In the genomic region with DNA sequence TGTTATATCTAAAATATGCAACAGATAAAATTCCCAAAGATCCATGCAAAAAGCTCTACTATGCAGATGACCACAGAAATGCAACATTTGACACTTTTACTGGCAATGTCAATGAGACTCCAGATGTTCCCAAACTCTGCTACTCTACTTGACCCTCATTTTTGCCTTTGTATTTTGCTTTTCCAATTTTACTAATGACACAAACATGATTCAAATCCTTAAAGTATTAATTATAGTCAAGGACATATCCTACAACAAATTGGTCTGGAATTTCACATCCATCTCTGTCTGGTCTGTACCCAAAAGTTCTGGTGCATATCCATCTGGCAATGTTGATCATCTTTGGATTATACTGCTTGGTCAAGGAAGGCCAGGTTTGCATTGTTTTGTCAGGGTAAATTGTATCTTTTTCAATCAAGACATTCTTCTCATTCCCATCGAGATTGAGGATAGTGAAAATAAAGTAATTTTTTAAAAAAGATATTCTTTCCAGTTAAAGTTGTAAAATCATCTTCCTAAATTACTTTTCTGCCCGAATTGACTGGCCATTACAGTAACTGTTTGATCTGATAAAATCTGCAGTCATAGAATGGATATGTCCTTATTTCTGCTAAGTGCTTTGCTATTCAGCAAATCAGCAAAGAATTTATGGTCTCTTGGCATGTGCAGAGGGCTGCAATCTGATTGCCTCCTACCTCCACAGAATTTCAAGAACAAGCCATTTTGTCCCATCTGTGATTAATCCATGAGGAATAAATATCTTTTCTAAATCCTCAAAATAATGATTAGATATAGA, we compare ENCODE assay signal across 22 cellular contexts.
DNase-seq lines count a peak whose midpoint lies in the region; ATAC-seq, FAIRE-seq and TF ChIP-seq lines count a peak whose summit lies in the region.
"Had no signal": no experiment of that assay in that cellular context is flagged by ENCODE, and none has a peak within 500 bp of the region (broad histone marks: within the 10 kb centered on the region; RNA-seq: fewer than 3 reads in every experiment).

No MANE protein-coding gene starts in this region.

- no peak overlapping the region for H2BK15ac ChIP-seq in H1 (ENCODE audit: low read length)

- TF ChIP-seq POLR2A in H1 (IDR thresholded peaks at IDR 0.05; ENCODE audit: control extremely low read depth in 1 of 2, low read depth in 2 of 2, low read length in 2 of 2): no peak

- H3K4me3 ChIP-seq in AG10803 (ENCODE audit: low read length) (no peak overlapping the region), H1 (ENCODE audit: extremely low read depth in 1 of 4, insufficient read depth in 2 of 4, low read depth in 3 of 4, low read length in 4 of 4) (no peak overlapping the region), fibroblast of the aortic adventitia (ENCODE audit: low read depth, low read length) (no peak overlapping the region), colonic mucosa (no peak overlapping the region)
- H3K4me3 ChIP-seq: BLaER1 had no signal

- DNase-seq in AG10803 (ENCODE audit: low read depth) (peak; percentile 43), SK-N-DZ (ENCODE audit: low spot score) (peak; percentile 18), H1 (ENCODE audit: low read depth in 1 of 2, low spot score in 2 of 2) (no peak), fibroblast of the aortic adventitia (ENCODE audit: low read depth) (peak; percentile 31), T-helper 17 cell (no peak), RWPE1 (ENCODE audit: low spot score) (no peak), colonic mucosa (no peak)
- DNase-seq: Caco-2; CD4-positive, CD25-positive, alpha-beta regulatory T cell; CD8-positive, alpha-beta T cell; DMS 273 treated with DMSO at 0.1 percent for 48 hours; DMS53; DMS79 treated with DMSO at 0.1 percent for 48 hours; GF-D8; GOT3; H7; HCEC 1CT had no signal

- H2AK5ac ChIP-seq in H1 (ENCODE audit: low read depth, low read length): no peak overlapping the region

- no peak overlapping the region for H2BK12ac ChIP-seq in H1 (ENCODE audit: low read depth, low read length)

- H3K9ac ChIP-seq in H1 (replicated peaks in 1 of 4; ENCODE audit: extremely low read depth in 1 of 4, low read depth in 3 of 4, low read length in 3 of 4): no peak overlapping the region
- H3K9ac ChIP-seq in colonic mucosa (ENCODE audit: low read depth in 2 of 2, low read length in 2 of 2): no peak overlapping the region
- H3K9ac ChIP-seq: BLaER1 had no signal

- CTCF ChIA-PET in H1 (lab: Charles Lee; ENCODE audit: partially characterized antibody) (interaction anchor here (0.7 to 1.2 kb wide), 2 partner anchors 16 kb away, joined by 3 to 4 read pairs; no protein-coding TSS in a partner anchor), RWPE1 (lab: Yijun Ruan, JAX) (no interaction called here)

- H3K4me2 ChIP-seq in H1 (ENCODE audit: insufficient read depth in 1 of 2, low read depth in 2 of 2, low read length in 2 of 2): no peak overlapping the region
- H3K4me2 ChIP-seq: BLaER1 had no signal

- H4K91ac ChIP-seq in H1 (replicated peaks; ENCODE audit: insufficient read length, low read length): no peak overlapping the region

- ATAC-seq in T-helper 17 cell: no peak
- ATAC-seq: CD8-positive, alpha-beta T cell had no signal

- no peak overlapping the region for H3K18ac ChIP-seq in H1 (ENCODE audit: extremely low read depth, low read length)

- no peaks in the 10 kb centered on the region for H3K79me2 ChIP-seq in H1 (ENCODE audit: control insufficient read depth in 1 of 2, insufficient read depth in 2 of 2, low read length in 2 of 2)

- H3K9me3 ChIP-seq in H1 (ENCODE audit: insufficient read depth in 2 of 2, low read depth in 1 of 2, low read length in 1 of 2): no peaks in the 10 kb centered on the region
- no peaks in the 10 kb centered on the region for H3K9me3 ChIP-seq in T-helper 17 cell (ENCODE audit: control insufficient read depth, low read length, poor library complexity, severe bottlenecking)
- no peaks in the 10 kb centered on the region for H3K9me3 ChIP-seq in colonic mucosa
- H3K9me3 ChIP-seq: BLaER1, Caco-2 had no signal

- no peaks in the 10 kb centered on the region for H3K27me3 Mint-ChIP-seq in T-helper 17 cell
- H3K27me3 Mint-ChIP-seq: B cell had no signal

- H3K79me1 ChIP-seq in H1 (ENCODE audit: low read depth, low read length): no peaks in the 10 kb centered on the region

- H3K23ac ChIP-seq in H1 (ENCODE audit: insufficient read length): no peak overlapping the region

- WGBS in H1 (ENCODE audit: extremely low coverage in 1 of 2, insufficient coverage in 1 of 2, insufficient read length in 1 of 2, insufficient replicate concordance in 2 of 2, low coverage in 1 of 2, low lambda C conversion rate in 2 of 2, missing lambda C conversion rate in 1 of 2), 2 experiments: 81% methylated on average over 2 of the region's 2 CpGs; no CpG with 5 or more reads in 1 of the 2 experiments

- H4K8ac ChIP-seq in H1 (ENCODE audit: extremely low read depth, insufficient read depth, low read length): no peak overlapping the region

- no peak overlapping the region for H2BK5ac ChIP-seq in H1 (ENCODE audit: low read depth, low read length)

- POLR2A ChIA-PET in H1 (lab: Charles Lee; ENCODE audit: partially characterized antibody): no interaction called here
- POLR2A ChIA-PET in RWPE1 (lab: Yijun Ruan, JAX; ENCODE audit: low non-redundant PET): no interaction called here

- no peak overlapping the region for H4K5ac ChIP-seq in H1 (ENCODE audit: insufficient read length, low read depth, low read length)

- no peak overlapping the region for H2BK120ac ChIP-seq in H1 (replicated peaks; ENCODE audit: low read depth, low read length)

- no peak overlapping the region for H3K27ac Mint-ChIP-seq in T-helper 17 cell
- H3K27ac Mint-ChIP-seq: B cell; CD4-positive, CD25-positive, alpha-beta regulatory T cell; CD8-positive, alpha-beta T cell had no signal

- H3K4me1 ChIP-seq in H1 (replicated peaks in 1 of 4; ENCODE audit: control insufficient read depth in 3 of 4, insufficient read depth in 4 of 4, low read length in 3 of 4) (no peaks in the 10 kb centered on the region), colonic mucosa (no peaks in the 10 kb centered on the region)
- H3K4me1 ChIP-seq: BLaER1 had no signal

- H3K4ac ChIP-seq in H1 (replicated peaks; ENCODE audit: insufficient read length, low read depth, low read length): no peak overlapping the region

- H3K36me3 Mint-ChIP-seq in T-helper 17 cell (ENCODE audit: low read depth): no peaks in the 10 kb centered on the region
- H3K36me3 Mint-ChIP-seq: CD4-positive, CD25-positive, alpha-beta regulatory T cell; CD8-positive, alpha-beta T cell had no signal

- no peak for TF ChIP-seq RAD21 in H1 (IDR thresholded peaks at IDR 0.05 in 1 of 2, conservative IDR thresholded peaks at IDR 0.05 in 1 of 2; ENCODE audit: low read depth in 2 of 2, low read length in 2 of 2)

- H3K27me3 ChIP-seq in H1 (replicated peaks in 1 of 4; ENCODE audit: control insufficient read depth in 3 of 4, extremely low read depth in 1 of 4, insufficient read depth in 3 of 4, low read length in 3 of 4): no peaks in the 10 kb centered on the region
- no peaks in the 10 kb centered on the region for H3K27me3 ChIP-seq in colonic mucosa
- H3K27me3 ChIP-seq: BLaER1 had no signal

- H3K23me2 ChIP-seq in H1 (ENCODE audit: low read depth, low read length): no peaks in the 10 kb centered on the region; the same call in 1 of the 2 replicates

- H3K56ac ChIP-seq in H1 (replicated peaks; ENCODE audit: insufficient read length, low read depth, low read length): no peak overlapping the region

- no peak for TF ChIP-seq EP300 in H1 (IDR thresholded peaks at IDR 0.05; ENCODE audit: borderline replicate concordance in 1 of 2, low read depth in 2 of 2, low read length in 2 of 2)

- no peak overlapping the region for H2AFZ ChIP-seq in H1 (ENCODE audit: low read length)

- no peaks in the 10 kb centered on the region for H3K4me1 Mint-ChIP-seq in T-helper 17 cell
- H3K4me1 Mint-ChIP-seq: CD4-positive, CD25-positive, alpha-beta regulatory T cell had no signal

- FAIRE-seq in H1 (lab: Jason Lieb, UNC): peak; percentile 58
- FAIRE-seq: GM12891, GM18507 had no signal

- no peak for TF ChIP-seq CTCF in AG10803 (conservative IDR thresholded peaks at IDR 0.05; ENCODE audit: low read length)
- no peak for TF ChIP-seq CTCF in H1 (IDR thresholded peaks at IDR 0.05; ENCODE audit: control extremely low read depth in 1 of 3, insufficient read depth in 1 of 3, low read depth in 1 of 3, low read length in 3 of 3)
- no peak for TF ChIP-seq CTCF in fibroblast of the aortic adventitia (IDR thresholded peaks at IDR 0.05; ENCODE audit: insufficient read depth, low read length)
- no peak for TF ChIP-seq CTCF in RWPE1 (conservative IDR thresholded peaks at IDR 0.05; ENCODE audit: low read depth)
- TF ChIP-seq CTCF in colonic mucosa (IDR thresholded peaks at IDR 0.05): no peak

- intact Hi-C loops in colonic mucosa (cut with DNase I): no loop called here

- no peak overlapping the region for H3K4me3 Mint-ChIP-seq in T-helper 17 cell
- H3K4me3 Mint-ChIP-seq: B cell; CD4-positive, CD25-positive, alpha-beta regulatory T cell; CD8-positive, alpha-beta T cell had no signal

- no peaks in the 10 kb centered on the region for H4K20me1 ChIP-seq in H1 (replicated peaks in 1 of 2; ENCODE audit: control insufficient read depth in 1 of 2, insufficient read depth in 2 of 2, low read length in 2 of 2)
- H4K20me1 ChIP-seq: BLaER1 had no signal

- no peak overlapping the region for H3K14ac ChIP-seq in H1 (ENCODE audit: insufficient read length)

- H3K27ac ChIP-seq in H1 (ENCODE audit: low read depth, low read length) (no peak overlapping the region), RWPE1 (no peak overlapping the region), colonic mucosa (no peak overlapping the region)
- H3K27ac ChIP-seq: BLaER1, C4-2B had no signal

- no peak overlapping the region for H2BK20ac ChIP-seq in H1 (ENCODE audit: low read length)

- H3K36me3 ChIP-seq in H1 (ENCODE audit: control insufficient read depth in 2 of 4, insufficient read depth in 4 of 4, low read length in 3 of 4) (no peaks in the 10 kb centered on the region), colonic mucosa (no peaks in the 10 kb centered on the region)
- H3K36me3 ChIP-seq: BLaER1 had no signal

TF ChIP-seq in H1, 55 proteins besides CTCF, POLR2A, EP300 and RAD21:
- TF ChIP-seq SIRT6 (IDR thresholded peaks at IDR 0.05; ENCODE audit: low read length): no peak
- TF ChIP-seq CREB1 (IDR thresholded peaks at IDR 0.05): no peak
- no peak for TF ChIP-seq TBP (IDR thresholded peaks at IDR 0.05; ENCODE audit: low read depth, low read length)
- TF ChIP-seq RBBP5 (IDR thresholded peaks at IDR 0.05; ENCODE audit: borderline replicate concordance, low read depth, low read length): no peak

Comparison
In these comparisons a context has a peak if more than half of its experiments do, and no peak if none do; other contexts are left out.
1. DNase-seq: peak in AG10803 (single experiment), SK-N-DZ (single experiment) and fibroblast of the aortic adventitia (single experiment); none in H1 (0 of 2), T-helper 17 cell (0 of 3), RWPE1 (single experiment) and colonic mucosa (single experiment).